23 cellular contexts compared by ENCODE assay signal in the genomic region with DNA sequence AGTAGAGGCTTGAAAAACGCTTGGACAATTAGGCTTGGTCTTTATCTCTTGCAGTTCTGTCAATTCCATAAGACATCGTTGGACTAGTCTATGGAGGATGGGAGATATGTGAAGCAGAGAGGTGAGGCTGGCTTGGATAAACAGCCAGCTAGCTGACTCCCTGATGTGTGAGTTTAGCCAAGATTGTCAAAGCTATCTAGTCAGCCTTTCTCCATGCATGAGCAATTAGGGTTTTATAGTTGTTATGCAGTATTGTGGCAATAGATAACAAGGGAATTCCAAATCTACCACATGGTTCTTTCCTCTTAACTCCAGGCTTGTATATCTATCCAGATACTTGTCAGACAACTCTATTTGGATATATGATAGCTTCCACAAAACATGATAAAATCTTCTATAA.
"Had no signal": no experiment of that assay in that cellular context is flagged by ENCODE, and none has a peak within 500 bp of the region (broad histone marks: within the 10 kb centered on the region; RNA-seq: fewer than 3 reads in every experiment).

No MANE protein-coding gene starts in this region.

- DNase-seq: IMR-90, Kasumi-1, MM.1S, NCI-H1092 treated with DMSO at 0.1 percent for 48 hours, NCI-H1436, NCI-H187, NCI-H2029, NCI-H2081 treated with DMSO at 0.1 percent for 48 hours, NCI-H2171, NCI-H226, NCI-H446, NCI-H510A, NCI-H524 treated with DMSO at 0.1 percent for 48 hours, NCI-H69, NCI-H774, Right ventricle myocardium superior, RPMI8226, SIG-M5 had no signal

- H3K9ac ChIP-seq: KMS-11 had no signal

- H3K4me1 ChIP-seq: SJSA1 had no signal

- H3K36me3 ChIP-seq: SJSA1 had no signal

- ATAC-seq: HepG2 had no signal

- H3K4me3 ChIP-seq: SJSA1, SK-N-MC had no signal

- H3K27me3 ChIP-seq: SJSA1 had no signal

- H3K9me3 ChIP-seq: SJSA1 had no signal

- FAIRE-seq: HepG2, RCC 7860 had no signal

- H3K4me2 ChIP-seq: KMS-11 had no signal

- H3K27ac ChIP-seq: KMS-11, SJSA1, SK-N-MC had no signal
